Comparison of ENCODE assay signal across 19 cellular contexts in the genomic region with DNA sequence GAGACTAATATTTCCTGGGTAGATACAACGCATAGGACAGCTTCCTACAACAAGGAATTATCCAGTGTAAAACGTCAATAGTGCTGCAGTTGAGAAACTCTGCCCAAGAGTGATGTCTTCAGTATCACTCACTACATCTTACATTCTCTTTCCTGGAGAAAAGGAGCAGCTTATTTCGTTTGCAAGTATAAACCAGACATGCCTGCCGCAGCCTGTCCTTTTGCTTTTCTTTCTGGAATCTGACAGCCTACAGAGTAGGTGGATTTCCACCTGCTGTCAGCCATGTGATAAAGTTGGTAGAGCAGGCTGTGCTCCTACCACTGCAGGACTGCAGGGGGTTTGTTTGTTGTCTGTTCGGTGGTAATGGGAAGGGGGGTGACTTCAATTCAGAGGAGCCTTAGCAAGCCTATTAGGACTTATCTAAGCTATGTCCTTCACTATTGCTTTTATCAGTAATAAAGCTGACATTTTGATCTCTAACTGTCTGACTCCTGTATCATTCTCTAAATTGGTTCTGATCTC.
DNase-seq lines count a peak whose midpoint lies in the region; ATAC-seq and TF ChIP-seq lines count a peak whose summit lies in the region.
"Had no signal": no experiment of that assay in that cellular context is flagged by ENCODE, and none has a peak within 500 bp of the region (broad histone marks: within the 10 kb centered on the region; RNA-seq: fewer than 3 reads in every experiment).

No MANE protein-coding gene starts in this region.

- no peak overlapping the region for H2BK5ac ChIP-seq in mesendoderm (ENCODE audit: low read length)

- H3K36me3 ChIP-seq in H7 (replicated peaks; ENCODE audit: control insufficient read depth, insufficient read depth, low read length) (no peaks in the 10 kb centered on the region), endodermal cell (ENCODE audit: control insufficient read depth, insufficient read depth, low read length) (no peaks in the 10 kb centered on the region), mesendoderm (ENCODE audit: control insufficient read depth, insufficient read depth, low read length) (no peaks in the 10 kb centered on the region), upper lobe of right lung (no peaks in the 10 kb centered on the region), upper lobe of left lung (no peaks in the 10 kb centered on the region)
- H3K36me3 ChIP-seq: BLaER1 had no signal

- H4K8ac ChIP-seq in mesendoderm (ENCODE audit: low read depth, low read length) = no peak overlapping the region

- H2BK15ac ChIP-seq in mesendoderm (replicated peaks; ENCODE audit: low read depth) = no peak overlapping the region

- H3K9me3 Mint-ChIP-seq in endodermal cell = no peaks in the 10 kb centered on the region

- H3K23ac ChIP-seq in mesendoderm (ENCODE audit: low read length) = no peak overlapping the region

- H3K27ac Mint-ChIP-seq in endodermal cell = no peak overlapping the region
- H3K27ac Mint-ChIP-seq: CD4-positive, CD25-positive, alpha-beta regulatory T cell had no signal

- no peaks in the 10 kb centered on the region for H3K36me3 Mint-ChIP-seq in endodermal cell (ENCODE audit: low read depth)
- H3K36me3 Mint-ChIP-seq: CD4-positive, CD25-positive, alpha-beta regulatory T cell had no signal

- H3K4ac ChIP-seq in mesendoderm (ENCODE audit: low read depth, low read length) = no peak overlapping the region

- H3K27ac ChIP-seq in endodermal cell (ENCODE audit: low read depth, low read length) (no peak overlapping the region), mesendoderm (ENCODE audit: low read depth, low read length) (no peak overlapping the region), upper lobe of right lung (no peak overlapping the region), upper lobe of left lung (no peak overlapping the region)
- H3K27ac ChIP-seq: BLaER1, RWPE1 had no signal

- H4K5ac ChIP-seq in mesendoderm (ENCODE audit: low read length) = no peak overlapping the region

- no peak overlapping the region for H3K18ac ChIP-seq in mesendoderm (ENCODE audit: low read length)

- H3K27me3 ChIP-seq in H7 (ENCODE audit: control insufficient read depth, insufficient read depth, low read length) (no peaks in the 10 kb centered on the region), endodermal cell (ENCODE audit: control insufficient read depth, insufficient read depth, low read length, poor library complexity, severe bottlenecking) (peaks cover 45% of the 10 kb centered on the region), mesendoderm (ENCODE audit: insufficient read depth, low read length, poor library complexity) (no peaks in the 10 kb centered on the region), upper lobe of right lung (no peaks in the 10 kb centered on the region), upper lobe of left lung (no peaks in the 10 kb centered on the region)
- H3K27me3 ChIP-seq: BLaER1 had no signal

- H3K4me1 ChIP-seq in endodermal cell (ENCODE audit: control insufficient read depth, insufficient read depth, low read length) (peaks cover 4% of the 10 kb centered on the region), mesendoderm (ENCODE audit: control insufficient read depth, low read depth, low read length) (no peaks in the 10 kb centered on the region), upper lobe of right lung (no peaks in the 10 kb centered on the region), upper lobe of left lung (no peaks in the 10 kb centered on the region)
- H3K4me1 ChIP-seq: BLaER1 had no signal

- no peaks in the 10 kb centered on the region for H3K9me3 ChIP-seq in endodermal cell (ENCODE audit: control insufficient read depth, low read length)
- no peaks in the 10 kb centered on the region for H3K9me3 ChIP-seq in upper lobe of right lung
- H3K9me3 ChIP-seq in upper lobe of left lung = no peaks in the 10 kb centered on the region

- H3K79me1 ChIP-seq in mesendoderm (ENCODE audit: low read length) = no peaks in the 10 kb centered on the region

- intact Hi-C loops in upper lobe of right lung (cut with DNase I) = no loop called here

- no peak overlapping the region for H3K56ac ChIP-seq in mesendoderm (ENCODE audit: low read length)

- no peak for TF ChIP-seq POLR2A in upper lobe of left lung (IDR thresholded peaks at IDR 0.05)

- no peak for ATAC-seq in upper lobe of right lung
- no peak for ATAC-seq in upper lobe of left lung (ENCODE audit: low FRiP score in 2 of 2)
- ATAC-seq: K562, Panc1 had no signal

- no peak overlapping the region for H3K4me2 ChIP-seq in mesendoderm (ENCODE audit: low read length)
- H3K4me2 ChIP-seq: BLaER1 had no signal

- peaks cover 29% of the 10 kb centered on the region for H3K27me3 Mint-ChIP-seq in endodermal cell (ENCODE audit: insufficient read depth)
- H3K27me3 Mint-ChIP-seq: CD4-positive, CD25-positive, alpha-beta regulatory T cell had no signal

- H2AK5ac ChIP-seq in mesendoderm (ENCODE audit: low read length) = no peak overlapping the region

- TF ChIP-seq EP300 in upper lobe of left lung (IDR thresholded peaks at IDR 0.05) = no peak

- no peak overlapping the region for H2BK120ac ChIP-seq in mesendoderm (ENCODE audit: low read depth, low read length)

- peak; percentile 9 for DNase-seq in Ammon's horn (ENCODE audit: low spot score)
- DNase-seq in H7 = peak; percentile 6
- DNase-seq in endodermal cell = peak; percentile 79
- DNase-seq in mesendoderm = peak; percentile 83
- DNase-seq in NOMO-1 treated with DMSO at 0.1 percent for 48 hours (lab: John Stamatoyannopoulos, UW; ENCODE audit: unreplicated experiment) = no peak
- DNase-seq in upper lobe of right lung = no peak
- no peak for DNase-seq in upper lobe of left lung
- DNase-seq: CD4-positive, CD25-positive, alpha-beta regulatory T cell; Kasumi-1; NCI-H1092 treated with DMSO at 0.1 percent for 48 hours; NCI-H1436 treated with DMSO at 0.1 percent for 48 hours; NCI-H2029; NCI-H446 treated with DMSO at 0.1 percent for 48 hours; NCI-H526; SHP77 had no signal

- no peaks in the 10 kb centered on the region for H3K79me2 ChIP-seq in mesendoderm (ENCODE audit: control insufficient read depth, insufficient read depth, low read length)

- no peak overlapping the region for H3K4me3 Mint-ChIP-seq in endodermal cell
- H3K4me3 Mint-ChIP-seq: CD4-positive, CD25-positive, alpha-beta regulatory T cell had no signal

- H3K9ac ChIP-seq in endodermal cell (ENCODE audit: extremely low read depth, low read length, poor library complexity, severe bottlenecking) (no peak overlapping the region), mesendoderm (ENCODE audit: low read length) (no peak overlapping the region)
- H3K9ac ChIP-seq: BLaER1 had no signal

- peaks cover 14% of the 10 kb centered on the region for H3K4me1 Mint-ChIP-seq in endodermal cell
- H3K4me1 Mint-ChIP-seq: CD4-positive, CD25-positive, alpha-beta regulatory T cell had no signal

- no peak overlapping the region for H3K4me3 ChIP-seq in H7 (ENCODE audit: insufficient read depth, low read depth, low read length)
- no peak overlapping the region for H3K4me3 ChIP-seq in endodermal cell (ENCODE audit: low read length)
- no peak overlapping the region for H3K4me3 ChIP-seq in mesendoderm (ENCODE audit: low read length)
- H3K4me3 ChIP-seq in upper lobe of right lung = no peak overlapping the region
- no peak overlapping the region for H3K4me3 ChIP-seq in upper lobe of left lung
- H3K4me3 ChIP-seq: BLaER1, K562 had no signal

- peak; percentile 56 for TF ChIP-seq CTCF in endodermal cell (conservative IDR thresholded peaks at IDR 0.05)
- no peak for TF ChIP-seq CTCF in upper lobe of right lung (IDR thresholded peaks at IDR 0.05)
- TF ChIP-seq CTCF in upper lobe of left lung (IDR thresholded peaks at IDR 0.05) = no peak

- WGBS in endodermal cell (ENCODE audit: insufficient coverage in 1 of 2, insufficient read length in 1 of 2), 2 experiments = 47 to 70% methylated on average over 4 to 5 of the region's 5 CpGs
- WGBS in mesendoderm (ENCODE audit: extremely low coverage, insufficient coverage, low lambda C conversion rate) = no CpG with 5 or more reads among the region's 5 CpGs
- 44 to 49% methylated on average over 5 of the region's 5 CpGs for WGBS in upper lobe of left lung, 2 donors

Comparison
In these comparisons a context has a peak if more than half of its experiments do, and no peak if none do; other contexts are left out.
1. DNase-seq: peak in Ammon's horn (single experiment), H7 (single experiment), endodermal cell (single experiment) and mesendoderm (single experiment); none in NOMO-1 treated with DMSO at 0.1 percent for 48 hours (single experiment), upper lobe of right lung (single experiment) and upper lobe of left lung (0 of 2).